ENCODE assay signal across 21 cellular contexts in genomic region chr12:112909693-112910092, GRCh38. TPM values are rescaled to one million over a fixed set of nuclear protein-coding genes. Genes with fewer than 3 reads are reported as not detected.
DNase-seq lines count a peak whose midpoint lies in the region; ATAC-seq and TF ChIP-seq lines count a peak whose summit lies in the region.
"Had no signal": no experiment of that assay in that cellular context is flagged by ENCODE, and none has a peak within 500 bp of the region (broad histone marks: within the 10 kb centered on the region; RNA-seq: fewer than 3 reads in every experiment).

No MANE protein-coding gene starts in this region.

- H3K27ac ChIP-seq in CD4-positive, CD25-positive, alpha-beta regulatory T cell (ENCODE audit: insufficient read depth, low read length, poor library complexity, severe bottlenecking), result peak overlapping the region; percentile 75
- H3K27ac ChIP-seq: BLaER1 treated with 17β-estradiol and CSF1 and Interleukin-3, amounts not matched to agents 10 nM and 100 nM; SJCRH30 had no signal

- H3K4me1 Mint-ChIP-seq in activated CD4-positive, alpha-beta memory T cell treated with anti-CD3 and anti-CD28 coated beads, Interleukin-2, amount 10 ng/mL, durations not matched to agents 7 days and 5 days, result peaks cover 77% of the 10 kb centered on the region
- H3K4me1 Mint-ChIP-seq in activated CD4-positive, alpha-beta memory T cell treated with anti-CD3 and anti-CD28 coated beads for 36 hours (ENCODE audit: low read depth), result peaks cover 45% of the 10 kb centered on the region
- peaks cover 20 to 87% (median 65%) of the 10 kb centered on the region in 4 donors for H3K4me1 Mint-ChIP-seq in CD4-positive, CD25-positive, alpha-beta regulatory T cell
- H3K4me1 Mint-ChIP-seq in T-helper 17 cell, result peaks cover 52% of the 10 kb centered on the region
- H3K4me1 Mint-ChIP-seq in effector memory CD8-positive, alpha-beta T cell (ENCODE audit: low read depth in 2 of 2), result peaks cover 41 to 44% of the 10 kb centered on the region in 2 donors
- peaks cover 7% of the 10 kb centered on the region; the same call in 1 of the 2 replicates for H3K4me1 Mint-ChIP-seq in HFFc6 (ENCODE audit: low read depth)

- peaks cover 61% of the 10 kb centered on the region for H3K4me1 ChIP-seq in CD4-positive, CD25-positive, alpha-beta regulatory T cell (ENCODE audit: control insufficient read depth, insufficient read depth, low read length, poor library complexity, severe bottlenecking)
- H3K4me1 ChIP-seq: SJCRH30 had no signal

- H3K27ac Mint-ChIP-seq in activated CD4-positive, alpha-beta memory T cell treated with anti-CD3 and anti-CD28 coated beads, Interleukin-2, amount 10 ng/mL, durations not matched to agents 7 days and 5 days, result peak overlapping the region; percentile 99
- no peak overlapping the region for H3K27ac Mint-ChIP-seq in activated CD4-positive, alpha-beta memory T cell treated with anti-CD3 and anti-CD28 coated beads for 36 hours
- H3K27ac Mint-ChIP-seq in CD4-positive, CD25-positive, alpha-beta regulatory T cell, result peak overlapping the region; percentile 94 to 97 (median 97)
- H3K27ac Mint-ChIP-seq in T-helper 17 cell (peak overlapping the region; percentile 96), HFFc6 (no peak overlapping the region)
- H3K27ac Mint-ChIP-seq in effector memory CD8-positive, alpha-beta T cell, result peak overlapping the region; percentile 81 to 98
- H3K27ac Mint-ChIP-seq: type B pancreatic cell had no signal

- peaks cover 28% of the 10 kb centered on the region for H3K36me3 ChIP-seq in CD4-positive, CD25-positive, alpha-beta regulatory T cell (ENCODE audit: control insufficient read depth, insufficient read depth, low read length)
- H3K36me3 ChIP-seq: adrenal gland, SJCRH30 had no signal

- POLR2A ChIA-PET in activated CD4-positive, alpha-beta memory T cell treated with anti-CD3 and anti-CD28 coated beads, Interleukin-2, amount 10 ng/mL, durations not matched to agents 7 days and 5 days (lab: Charles Lee), result interaction anchor here (1.4 to 5.1 kb wide), 3 partner anchors 14 to 68 kb away, joined by 3 to 183 read pairs (median 28); partner anchors contain the start of gene OAS2
- POLR2A ChIA-PET in activated CD4-positive, alpha-beta memory T cell treated with anti-CD3 and anti-CD28 coated beads for 36 hours (lab: Charles Lee), result no interaction called here

- H3K9me3 Mint-ChIP-seq in activated CD4-positive, alpha-beta memory T cell treated with anti-CD3 and anti-CD28 coated beads, Interleukin-2, amount 10 ng/mL, durations not matched to agents 7 days and 5 days, result peaks cover 31% of the 10 kb centered on the region
- H3K9me3 Mint-ChIP-seq in activated CD4-positive, alpha-beta memory T cell treated with anti-CD3 and anti-CD28 coated beads for 36 hours, result peaks cover 15% of the 10 kb centered on the region
- H3K9me3 Mint-ChIP-seq in CD4-positive, CD25-positive, alpha-beta regulatory T cell, result peaks cover 0 to 18% (median 11%) of the 10 kb centered on the region in 7 donors
- peaks cover 2 to 8% of the 10 kb centered on the region in 2 donors for H3K9me3 Mint-ChIP-seq in effector memory CD8-positive, alpha-beta T cell
- peaks cover 24% of the 10 kb centered on the region for H3K9me3 Mint-ChIP-seq in HFFc6

- peaks cover 79% of the 10 kb centered on the region for H3K36me3 Mint-ChIP-seq in activated CD4-positive, alpha-beta memory T cell treated with anti-CD3 and anti-CD28 coated beads, Interleukin-2, amount 10 ng/mL, durations not matched to agents 7 days and 5 days (ENCODE audit: low read depth)
- H3K36me3 Mint-ChIP-seq in activated CD4-positive, alpha-beta memory T cell treated with anti-CD3 and anti-CD28 coated beads for 36 hours, result peaks cover 27% of the 10 kb centered on the region
- H3K36me3 Mint-ChIP-seq in CD4-positive, CD25-positive, alpha-beta regulatory T cell, result peaks cover 39% of the 10 kb centered on the region
- peaks cover 12% of the 10 kb centered on the region for H3K36me3 Mint-ChIP-seq in T-helper 17 cell (ENCODE audit: low read depth)
- H3K36me3 Mint-ChIP-seq in effector memory CD8-positive, alpha-beta T cell (ENCODE audit: insufficient read depth), result peaks cover 9% of the 10 kb centered on the region
- H3K36me3 Mint-ChIP-seq in HFFc6 (ENCODE audit: low read depth), result peaks cover 7% of the 10 kb centered on the region; the same call in 1 of the 2 replicates
- H3K36me3 Mint-ChIP-seq: type B pancreatic cell had no signal

- no peaks in the 10 kb centered on the region for H3K27me3 Mint-ChIP-seq in activated CD4-positive, alpha-beta memory T cell treated with anti-CD3 and anti-CD28 coated beads, Interleukin-2, amount 10 ng/mL, durations not matched to agents 7 days and 5 days
- no peaks in the 10 kb centered on the region for H3K27me3 Mint-ChIP-seq in activated CD4-positive, alpha-beta memory T cell treated with anti-CD3 and anti-CD28 coated beads for 36 hours
- no peaks in the 10 kb centered on the region for H3K27me3 Mint-ChIP-seq in CD4-positive, CD25-positive, alpha-beta regulatory T cell
- H3K27me3 Mint-ChIP-seq in T-helper 17 cell (no peaks in the 10 kb centered on the region), HFFc6 (ENCODE audit: insufficient read depth) (peaks cover 5% of the 10 kb centered on the region)
- H3K27me3 Mint-ChIP-seq in effector memory CD8-positive, alpha-beta T cell, result no peaks in the 10 kb centered on the region

- CTCF ChIA-PET in activated CD4-positive, alpha-beta memory T cell treated with anti-CD3 and anti-CD28 coated beads, Interleukin-2, amount 10 ng/mL, durations not matched to agents 7 days and 5 days (lab: Charles Lee), result interaction anchor here (0.6 kb wide), 1 partner anchor 10 kb away, joined by 6 read pairs; no protein-coding TSS in a partner anchor
- CTCF ChIA-PET in activated CD4-positive, alpha-beta memory T cell treated with anti-CD3 and anti-CD28 coated beads for 36 hours (lab: Charles Lee), result interaction anchor here (2.1 to 6.1 kb wide), 2 partner anchors 10 to 83 kb away, joined by 9 to 23 read pairs; no protein-coding TSS in a partner anchor

- H3K4me3 Mint-ChIP-seq in activated CD4-positive, alpha-beta memory T cell treated with anti-CD3 and anti-CD28 coated beads, Interleukin-2, amount 10 ng/mL, durations not matched to agents 7 days and 5 days, result peak overlapping the region; percentile 100
- no peak overlapping the region for H3K4me3 Mint-ChIP-seq in activated CD4-positive, alpha-beta memory T cell treated with anti-CD3 and anti-CD28 coated beads for 36 hours
- peak overlapping the region; percentile 93 to 99 (median 96) for H3K4me3 Mint-ChIP-seq in CD4-positive, CD25-positive, alpha-beta regulatory T cell
- peak overlapping the region; percentile 100 for H3K4me3 Mint-ChIP-seq in T-helper 17 cell
- peak overlapping the region in 1 of 2 donors; percentile 99 for H3K4me3 Mint-ChIP-seq in effector memory CD8-positive, alpha-beta T cell
- H3K4me3 Mint-ChIP-seq in HFFc6, result no peak overlapping the region
- H3K4me3 Mint-ChIP-seq: type B pancreatic cell had no signal

- no peaks in the 10 kb centered on the region for H3K27me3 ChIP-seq in CD4-positive, CD25-positive, alpha-beta regulatory T cell (ENCODE audit: control insufficient read depth, insufficient read depth, low read length)
- H3K27me3 ChIP-seq: adrenal gland; BLaER1 treated with 17β-estradiol and CSF1 and Interleukin-3, amounts not matched to agents 10 nM and 100 nM; SJCRH30 had no signal

- no peak for ATAC-seq in CD4-positive, CD25-positive, alpha-beta regulatory T cell (ENCODE audit: low read depth in 2 of 2)
- no peak for ATAC-seq in T-helper 17 cell
- no peak for ATAC-seq in effector memory CD8-positive, alpha-beta T cell (replicated peaks)

- H3K4me3 ChIP-seq in CD4-positive, CD25-positive, alpha-beta regulatory T cell (ENCODE audit: low read depth, low read length), result peak overlapping the region; percentile 98
- H3K4me3 ChIP-seq: SJCRH30 had no signal

- no peak for TF ChIP-seq CTCF in HFFc6 (IDR thresholded peaks at IDR 0.05)

- no peak for DNase-seq in activated CD4-positive, alpha-beta memory T cell treated with anti-CD3 and anti-CD28 coated beads, Interleukin-2, amount 10 ng/mL, durations not matched to agents 7 days and 5 days
- DNase-seq in activated CD4-positive, alpha-beta memory T cell treated with anti-CD3 and anti-CD28 coated beads for 36 hours, result no peak
- no peak for DNase-seq in CD4-positive, CD25-positive, alpha-beta regulatory T cell
- DNase-seq in T-helper 17 cell (no peak), NCI-H146 (lab: John Stamatoyannopoulos, UW) (no peak), NCI-H524 treated with DMSO at 0.1 percent for 48 hours (lab: John Stamatoyannopoulos, UW) (no peak), HFFc6 (no peak)
- no peak for DNase-seq in effector memory CD8-positive, alpha-beta T cell
- DNase-seq: ACHN, adrenal gland, cortex of kidney, DMS 273 treated with DMSO at 0.1 percent for 48 hours, H7, mammary epithelial cell, NCI-H1436, NCI-H510A, occipital lobe, retina, SJCRH30 had no signal

- H3K9me3 ChIP-seq in CD4-positive, CD25-positive, alpha-beta regulatory T cell (ENCODE audit: control insufficient read depth in 2 of 2, low read length in 2 of 2), result peaks cover 12 to 13% of the 10 kb centered on the region in 2 experiments
- no peaks in the 10 kb centered on the region for H3K9me3 ChIP-seq in T-helper 17 cell (ENCODE audit: control insufficient read depth, low read length, poor library complexity, severe bottlenecking)

- intact Hi-C loops in activated CD4-positive, alpha-beta memory T cell treated with anti-CD3 and anti-CD28 coated beads for 36 hours (cut with micrococcal nuclease), result no loop called here

RNA-seq across cellular contexts. Expression of gene OAS1, which starts 2.9 kb away (rescaled TPM):
- 100 to 1,000 TPM; 246 to 248 TPM for total RNA-seq in activated CD4-positive, alpha-beta memory T cell treated with anti-CD3 and anti-CD28 coated beads, Interleukin-2, amount 10 ng/mL, durations not matched to agents 7 days and 5 days
- total RNA-seq in activated CD4-positive, alpha-beta memory T cell treated with anti-CD3 and anti-CD28 coated beads for 36 hours, result 10 to 100 TPM; 46.0 to 49.1 TPM
- total RNA-seq in CD4-positive, CD25-positive, alpha-beta regulatory T cell, result 44.2 TPM
- polyA plus RNA-seq in CD4-positive, CD25-positive, alpha-beta regulatory T cell, result 100 to 1,000 TPM in 3 of 4 donors, 10 to 100 TPM in 1; 95.4 to 115 (median 111) TPM
- 10 to 100 TPM; 16.0 to 16.2 TPM for total RNA-seq in T-helper 17 cell
- total RNA-seq in HFFc6 (2021; fragmentation: NEBNext Ultra II Directional; extraction: Animal tissue kit (Norgen Biotek cat#: 25700)), result not detected
- total RNA-seq: SJCRH30 had no signal

RNA-seq across cellular contexts. Expression of gene OAS3, which starts 28.6 kb away (rescaled TPM):
- total RNA-seq in activated CD4-positive, alpha-beta memory T cell treated with anti-CD3 and anti-CD28 coated beads, Interleukin-2, amount 10 ng/mL, durations not matched to agents 7 days and 5 days, result 100 to 1,000 TPM; 260 to 265 TPM
- 10 to 100 TPM; 34.6 to 37.1 TPM for total RNA-seq in activated CD4-positive, alpha-beta memory T cell treated with anti-CD3 and anti-CD28 coated beads for 36 hours
- total RNA-seq in CD4-positive, CD25-positive, alpha-beta regulatory T cell, result 36.5 TPM
- 10 to 100 TPM; 12.2 to 17.7 (median 14.5) TPM for polyA plus RNA-seq in CD4-positive, CD25-positive, alpha-beta regulatory T cell
- total RNA-seq in T-helper 17 cell, result 10 to 100 TPM; 26.6 to 28.6 TPM
- total RNA-seq in HFFc6 (2021; fragmentation: NEBNext Ultra II Directional; extraction: Animal tissue kit (Norgen Biotek cat#: 25700)), result 10 to 100 TPM in 1 of 6 experiments, 1 to 10 TPM in 5; 3.3 to 11.3 (median 9.0) TPM

Comparison
In these comparisons a context has a peak if more than half of its experiments do, and no peak if none do; other contexts are left out.
1. H3K27ac Mint-ChIP-seq: peak in activated CD4-positive, alpha-beta memory T cell treated with anti-CD3 and anti-CD28 coated beads, Interleukin-2, amount 10 ng/mL, durations not matched to agents 7 days and 5 days (single experiment), CD4-positive, CD25-positive, alpha-beta regulatory T cell (3 of 3), T-helper 17 cell (single experiment) and effector memory CD8-positive, alpha-beta T cell (2 of 2); none in activated CD4-positive, alpha-beta memory T cell treated with anti-CD3 and anti-CD28 coated beads for 36 hours (single experiment) and HFFc6 (single experiment).
2. H3K4me3 Mint-ChIP-seq: peak in activated CD4-positive, alpha-beta memory T cell treated with anti-CD3 and anti-CD28 coated beads, Interleukin-2, amount 10 ng/mL, durations not matched to agents 7 days and 5 days (single experiment), CD4-positive, CD25-positive, alpha-beta regulatory T cell (4 of 4) and T-helper 17 cell (single experiment); none in activated CD4-positive, alpha-beta memory T cell treated with anti-CD3 and anti-CD28 coated beads for 36 hours (single experiment) and HFFc6 (single experiment).
3. RNA of gene OAS1, which starts 2.9 kb away (total RNA-seq): 246 to 248 TPM in activated CD4-positive, alpha-beta memory T cell treated with anti-CD3 and anti-CD28 coated beads, Interleukin-2, amount 10 ng/mL, durations not matched to agents 7 days and 5 days, 46.0 to 49.1 TPM in activated CD4-positive, alpha-beta memory T cell treated with anti-CD3 and anti-CD28 coated beads for 36 hours, 44.2 TPM in CD4-positive, CD25-positive, alpha-beta regulatory T cell (single experiment) and 16.0 to 16.2 TPM in T-helper 17 cell; not detected in HFFc6; every median in the first group is over 10 times any median in the second.